18 cellular contexts compared by ENCODE assay signal in the genomic region with DNA sequence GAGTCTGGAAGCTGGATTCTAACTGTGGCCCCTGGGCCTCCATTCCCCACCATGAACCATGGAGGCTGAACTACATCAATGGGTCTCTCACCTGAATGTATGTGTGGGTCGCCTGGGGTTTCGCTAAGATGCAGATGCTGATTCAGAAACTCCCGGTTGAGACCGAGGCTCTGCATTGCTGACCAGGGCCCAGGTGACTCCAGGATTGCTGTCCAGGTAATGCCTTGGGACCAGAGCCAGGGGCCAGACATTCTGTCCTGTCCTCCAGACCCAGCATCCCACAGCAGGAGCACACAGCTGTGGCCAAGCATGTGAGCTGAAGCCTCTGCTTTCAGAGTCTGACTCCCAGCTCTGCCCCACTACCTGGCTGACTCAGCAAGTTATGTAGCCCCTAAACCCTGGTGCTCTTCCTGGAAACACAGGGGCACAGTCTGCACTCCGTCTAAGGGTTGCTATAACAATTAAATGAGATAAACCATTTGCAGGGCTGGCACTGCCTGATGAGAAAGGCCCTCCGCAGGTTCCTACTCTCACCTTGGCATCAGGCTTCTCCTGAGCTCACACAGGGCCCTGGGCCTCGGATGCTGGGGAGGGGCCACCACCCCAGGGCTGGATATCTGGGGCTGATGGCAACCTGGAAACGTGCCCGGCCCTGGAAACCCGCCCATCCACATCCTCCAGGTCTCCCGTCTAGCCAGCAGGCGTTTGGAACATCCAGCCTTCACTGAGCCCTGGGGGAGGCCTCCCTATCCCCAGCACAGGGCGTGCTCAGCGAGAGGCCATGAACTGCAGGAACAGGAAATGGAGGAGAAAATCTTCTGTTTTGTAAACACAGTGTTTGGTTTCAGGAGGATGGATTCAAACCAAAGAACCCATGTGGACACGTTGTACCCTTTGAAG.
DNase-seq lines count a peak whose midpoint lies in the region; ATAC-seq, FAIRE-seq and TF ChIP-seq lines count a peak whose summit lies in the region.
"Had no signal": no experiment of that assay in that cellular context is flagged by ENCODE, and none has a peak within 500 bp of the region (broad histone marks: within the 10 kb centered on the region; RNA-seq: fewer than 3 reads in every experiment).

No MANE protein-coding gene starts in this region.

- FAIRE-seq in endometrium (lab: Jason Lieb, UNC) (peak; percentile 82), pancreas (lab: Jason Lieb, UNC) (no peak)
- FAIRE-seq: A549 had no signal

- intact Hi-C loops in pancreas (cut with DNase I) = no loop called here

- no peaks in the 10 kb centered on the region for H3K27me3 ChIP-seq in pancreas
- H3K27me3 ChIP-seq: tibial nerve had no signal

- ATAC-seq in pancreas (peak in 3 of 4 donors; percentile 41 to 43 (median 42)), HG02678 (IDR thresholded peaks at IDR 0.05; ENCODE audit: unreplicated experiment) (no peak), HG03439 (IDR thresholded peaks at IDR 0.05; ENCODE audit: unreplicated experiment) (no peak)
- ATAC-seq: A549 had no signal

- 60 to 69% methylated on average over 15 of the region's 15 CpGs for WGBS in pancreas, 2 donors

- no peaks in the 10 kb centered on the region for H3K36me3 ChIP-seq in pancreas
- H3K36me3 ChIP-seq: tibial nerve had no signal

- H3K27ac ChIP-seq in pancreas = no peak overlapping the region
- H3K27ac ChIP-seq: A549, tibial nerve had no signal

- no peaks in the 10 kb centered on the region for H3K4me1 ChIP-seq in pancreas
- H3K4me1 ChIP-seq: A549, Caco-2, tibial nerve had no signal

- DNase-seq in NCI-H2081 (lab: John Stamatoyannopoulos, UW) = peak; percentile 71 to 82
- DNase-seq in NCI-H2081 treated with DMSO at 0.1 percent for 48 hours (lab: John Stamatoyannopoulos, UW) = no peak
- DNase-seq in H4 (ENCODE audit: low spot score) = peak; percentile 16
- peak in 4 of 6 donors; percentile 30 to 59 (median 47) for DNase-seq in pancreas
- DNase-seq in NCI-H187 treated with DMSO at 0.1 percent for 48 hours (lab: John Stamatoyannopoulos, UW) = no peak
- DNase-seq: dermis blood vessel endothelial cell, immature natural killer cell, KBM-7, naive B cell, RPMI8226, T-helper 9 cell had no signal

- no peak overlapping the region for H3K4me3 ChIP-seq in pancreas
- H3K4me3 ChIP-seq: A549, skin epidermis, tibial nerve had no signal

- H3K9me3 ChIP-seq in pancreas = no peaks in the 10 kb centered on the region
- H3K9me3 ChIP-seq: A549 had no signal

- no peak for TF ChIP-seq CTCF in pancreas (IDR thresholded peaks at IDR 0.05)

Comparison
In these comparisons a context has a peak if more than half of its experiments do, and no peak if none do; other contexts are left out.
1. DNase-seq: peak in NCI-H2081 (2 of 2), H4 (single experiment) and pancreas (4 of 6); none in NCI-H2081 treated with DMSO at 0.1 percent for 48 hours (single experiment) and NCI-H187 treated with DMSO at 0.1 percent for 48 hours (single experiment).
2. ATAC-seq: peak in pancreas (3 of 4); none in HG02678 (single experiment) and HG03439 (single experiment).